ENCODE assay signal across 18 cellular contexts in genomic region chr3:73536952-73537351, GRCh38.
A peak's percentile ranks its signal among the peaks of the same experiment; 100 is the strongest.
DNase-seq lines count a peak whose midpoint lies in the region; ATAC-seq and TF ChIP-seq lines count a peak whose summit lies in the region.
"Had no signal": no experiment of that assay in that cellular context is flagged by ENCODE, and none has a peak within 500 bp of the region (broad histone marks: within the 10 kb centered on the region; RNA-seq: fewer than 3 reads in every experiment).

No MANE protein-coding gene starts in this region.

- no peak overlapping the region for H3K4me3 ChIP-seq in right atrium auricular region
- H3K4me3 ChIP-seq in hepatocyte: no peak overlapping the region
- no peak overlapping the region for H3K4me3 ChIP-seq in psoas muscle
- H3K4me3 ChIP-seq: BLaER1 treated with 17β-estradiol and CSF1 and Interleukin-3, amounts not matched to agents 10 nM and 100 nM; Peyer's patch had no signal

- ATAC-seq in Right ventricle myocardium superior (ENCODE audit: poor library complexity): peak; percentile 58
- peak; percentile 89 to 97 (median 90) for ATAC-seq in psoas muscle
- ATAC-seq in activated CD8-positive, alpha-beta T cell treated with anti-CD3 and anti-CD28 coated beads, Interleukin-2, amount 10 ng/mL, durations not matched to agents 7 days and 5 days: no peak
- ATAC-seq in GM21447 (IDR thresholded peaks at IDR 0.05; ENCODE audit: unreplicated experiment): no peak
- ATAC-seq: CD8-positive, alpha-beta T cell had no signal

- no peaks in the 10 kb centered on the region for H3K27me3 ChIP-seq in right atrium auricular region
- H3K27me3 ChIP-seq in hepatocyte: no peaks in the 10 kb centered on the region
- no peaks in the 10 kb centered on the region for H3K27me3 ChIP-seq in psoas muscle (ENCODE audit: insufficient read depth in 3 of 3, low read length in 2 of 3)
- H3K27me3 ChIP-seq: BLaER1 treated with 17β-estradiol and CSF1 and Interleukin-3, amounts not matched to agents 10 nM and 100 nM; Peyer's patch had no signal

- CTCF ChIA-PET in activated CD8-positive, alpha-beta T cell treated with anti-CD3 and anti-CD28 coated beads, Interleukin-2, amount 10 ng/mL, durations not matched to agents 7 days and 5 days (lab: Charles Lee): no interaction called here

- TF ChIP-seq CTCF in right atrium auricular region (IDR thresholded peaks at IDR 0.05): no peak
- no peak for TF ChIP-seq CTCF in hepatocyte (IDR thresholded peaks at IDR 0.05; ENCODE audit: poor library complexity)
- no peak for TF ChIP-seq CTCF in psoas muscle (IDR thresholded peaks at IDR 0.05)

- H3K27me3 Mint-ChIP-seq in activated CD8-positive, alpha-beta T cell treated with anti-CD3 and anti-CD28 coated beads, Interleukin-2, amount 10 ng/mL, durations not matched to agents 7 days and 5 days (ENCODE audit: low read depth): no peaks in the 10 kb centered on the region

- H3K9me3 Mint-ChIP-seq in activated CD8-positive, alpha-beta T cell treated with anti-CD3 and anti-CD28 coated beads, Interleukin-2, amount 10 ng/mL, durations not matched to agents 7 days and 5 days (ENCODE audit: insufficient read depth): no peaks in the 10 kb centered on the region
- H3K9me3 Mint-ChIP-seq: CD8-positive, alpha-beta T cell; HFFc6 had no signal

- no peak overlapping the region for H3K4me2 ChIP-seq in hepatocyte
- H3K4me2 ChIP-seq: BLaER1 treated with 17β-estradiol and CSF1 and Interleukin-3, amounts not matched to agents 10 nM and 100 nM; SK-N-SH had no signal

- H3K79me2 ChIP-seq in hepatocyte: peaks cover 94% of the 10 kb centered on the region

- DNase-seq in Right ventricle myocardium superior: no peak
- DNase-seq in right atrium auricular region (ENCODE audit: low spot score): no peak
- DNase-seq in hepatocyte (ENCODE audit: low spot score): no peak
- DNase-seq in psoas muscle: peak; percentile 23 to 57
- no peak for DNase-seq in activated T-cell treated with anti-CD3 and anti-CD28 coated beads for 4 hours
- DNase-seq in activated CD8-positive, alpha-beta T cell treated with anti-CD3 and anti-CD28 coated beads, Interleukin-2, amount 10 ng/mL, durations not matched to agents 7 days and 5 days: no peak
- DNase-seq: CD8-positive, alpha-beta T cell; DND-41; H7; HFFc6; NCI-H1417 treated with DMSO at 0.1 percent for 48 hours; NCI-H187 treated with DMSO at 0.1 percent for 48 hours; NCI-H345; NCI-H524 treated with DMSO at 0.1 percent for 48 hours; Peyer's patch; SK-N-SH had no signal

- no peaks in the 10 kb centered on the region for H3K4me1 Mint-ChIP-seq in activated CD8-positive, alpha-beta T cell treated with anti-CD3 and anti-CD28 coated beads, Interleukin-2, amount 10 ng/mL, durations not matched to agents 7 days and 5 days (ENCODE audit: low read depth)

- peaks cover 0 to 11% of the 10 kb centered on the region in 2 donors for H3K4me1 ChIP-seq in right atrium auricular region
- H3K4me1 ChIP-seq in hepatocyte (ENCODE audit: insufficient read depth): peaks cover 21% of the 10 kb centered on the region
- H3K4me1 ChIP-seq in psoas muscle: peaks cover 45% of the 10 kb centered on the region
- H3K4me1 ChIP-seq: BLaER1 treated with 17β-estradiol and CSF1 and Interleukin-3, amounts not matched to agents 10 nM and 100 nM had no signal

- no peak overlapping the region for H3K27ac Mint-ChIP-seq in activated CD8-positive, alpha-beta T cell treated with anti-CD3 and anti-CD28 coated beads, Interleukin-2, amount 10 ng/mL, durations not matched to agents 7 days and 5 days
- H3K27ac Mint-ChIP-seq: CD8-positive, alpha-beta T cell; HFFc6 had no signal

- H4K20me1 ChIP-seq in hepatocyte (ENCODE audit: insufficient read depth, poor library complexity, severe bottlenecking): peaks cover 10% of the 10 kb centered on the region
- H4K20me1 ChIP-seq: BLaER1 treated with 17β-estradiol and CSF1 and Interleukin-3, amounts not matched to agents 10 nM and 100 nM had no signal

- POLR2A ChIA-PET in activated CD8-positive, alpha-beta T cell treated with anti-CD3 and anti-CD28 coated beads, Interleukin-2, amount 10 ng/mL, durations not matched to agents 7 days and 5 days (lab: Charles Lee): no interaction called here

- H3K36me3 Mint-ChIP-seq in activated CD8-positive, alpha-beta T cell treated with anti-CD3 and anti-CD28 coated beads, Interleukin-2, amount 10 ng/mL, durations not matched to agents 7 days and 5 days (ENCODE audit: low read depth): no peaks in the 10 kb centered on the region
- H3K36me3 Mint-ChIP-seq: CD8-positive, alpha-beta T cell had no signal

- H3K4me3 Mint-ChIP-seq in activated CD8-positive, alpha-beta T cell treated with anti-CD3 and anti-CD28 coated beads, Interleukin-2, amount 10 ng/mL, durations not matched to agents 7 days and 5 days: no peak overlapping the region
- H3K4me3 Mint-ChIP-seq: CD8-positive, alpha-beta T cell; HFFc6 had no signal

- H3K9me2 ChIP-seq in hepatocyte (replicated peaks; ENCODE audit: insufficient read depth): no peaks in the 10 kb centered on the region
- H3K9me2 ChIP-seq: SK-N-SH had no signal

- H3K36me3 ChIP-seq in right atrium auricular region (no peaks in the 10 kb centered on the region), hepatocyte (replicated peaks; ENCODE audit: insufficient read depth, low read depth) (no peaks in the 10 kb centered on the region), psoas muscle (ENCODE audit: insufficient read depth in 1 of 2, low read depth in 1 of 2) (no peaks in the 10 kb centered on the region)
- H3K36me3 ChIP-seq: BLaER1 treated with 17β-estradiol and CSF1 and Interleukin-3, amounts not matched to agents 10 nM and 100 nM; Peyer's patch had no signal

- H3K9me3 ChIP-seq in right atrium auricular region (no peaks in the 10 kb centered on the region), hepatocyte (ENCODE audit: low read depth) (no peaks in the 10 kb centered on the region), psoas muscle (no peaks in the 10 kb centered on the region)
- H3K9me3 ChIP-seq: Peyer's patch, SK-N-SH had no signal

- intact Hi-C loops in Right ventricle myocardium superior (cut with DNase I) (no loop called here), psoas muscle (cut with DNase I) (no loop called here)

- no peak overlapping the region for H2AFZ ChIP-seq in hepatocyte

- H3K27ac ChIP-seq in right atrium auricular region (no peak overlapping the region), hepatocyte (peak overlapping the region; percentile 58), psoas muscle (peak overlapping the region; percentile 53)
- H3K27ac ChIP-seq: BLaER1 treated with 17β-estradiol and CSF1 and Interleukin-3, amounts not matched to agents 10 nM and 100 nM; Peyer's patch had no signal

Comparison
In these comparisons a context has a peak if more than half of its experiments do, and no peak if none do; other contexts are left out.
1. ATAC-seq: peak in Right ventricle myocardium superior (single experiment) and psoas muscle (4 of 4); none in activated CD8-positive, alpha-beta T cell treated with anti-CD3 and anti-CD28 coated beads, Interleukin-2, amount 10 ng/mL, durations not matched to agents 7 days and 5 days (single experiment) and GM21447 (single experiment).
2. DNase-seq: peak in psoas muscle (2 of 2); none in Right ventricle myocardium superior (single experiment), right atrium auricular region (single experiment), hepatocyte (single experiment), activated T-cell treated with anti-CD3 and anti-CD28 coated beads for 4 hours (single experiment) and activated CD8-positive, alpha-beta T cell treated with anti-CD3 and anti-CD28 coated beads, Interleukin-2, amount 10 ng/mL, durations not matched to agents 7 days and 5 days (single experiment).
3. H3K27ac ChIP-seq: peak in hepatocyte (single experiment) and psoas muscle (single experiment); none in right atrium auricular region (0 of 2).